8 cellular contexts compared by ENCODE assay signal in the genomic region with DNA sequence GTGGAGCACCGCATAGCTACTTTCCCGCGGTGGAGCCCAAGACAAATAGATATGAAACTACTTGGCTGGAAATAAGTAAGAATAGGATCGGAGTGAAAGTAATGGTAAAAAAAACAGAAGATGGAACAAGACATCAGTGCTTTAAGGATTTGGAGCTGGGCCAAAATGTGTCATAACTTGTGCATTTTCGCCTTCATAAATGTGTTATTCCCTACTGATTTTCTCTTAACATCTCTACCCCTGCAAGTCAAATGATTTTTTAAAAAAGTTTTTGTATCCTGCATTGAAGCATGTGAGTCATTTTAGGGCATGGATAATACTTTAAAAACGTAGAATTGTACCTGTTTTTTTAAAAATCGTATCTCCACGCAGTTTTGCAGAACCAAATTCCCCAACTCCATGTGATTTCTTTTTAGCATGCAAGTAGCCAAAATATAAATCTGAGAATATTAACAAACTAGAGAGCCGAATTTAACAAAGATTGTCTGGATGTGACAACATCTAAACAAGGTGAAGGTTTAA. TPM values are rescaled to one million over a fixed set of nuclear protein-coding genes. Genes with fewer than 3 reads are reported as not detected.
A peak's percentile ranks its signal among the peaks of the same experiment; 100 is the strongest.
DNase-seq lines count a peak whose midpoint lies in the region; ATAC-seq and TF ChIP-seq lines count a peak whose summit lies in the region.

No MANE protein-coding gene starts in this region.

- peak overlapping the region; percentile 45 for H3K27ac ChIP-seq in neural cell (ENCODE audit: low read length)

- H3K27me3 ChIP-seq in NT2/D1 (ENCODE audit: insufficient read depth, insufficient read length) = peaks cover 12% of the 10 kb centered on the region
- no peaks in the 10 kb centered on the region for H3K27me3 ChIP-seq in neural cell (ENCODE audit: insufficient read depth, low read depth, low read length)

- H3K79me2 ChIP-seq in neural cell (replicated peaks; ENCODE audit: insufficient read depth, low read length) = no peaks in the 10 kb centered on the region

- no peak for DNase-seq in NT2/D1 (ENCODE audit: low read depth, low spot score)
- peak in 1 of 3 experiments; percentile 2 for DNase-seq in effector memory CD8-positive, alpha-beta T cell
- DNase-seq in COR-L47 (lab: John Stamatoyannopoulos, UW) = no peak
- no peak for DNase-seq in mesenteric fat pad (ENCODE audit: low spot score)

- peak overlapping the region; percentile 58 for H2AFZ ChIP-seq in neural cell (ENCODE audit: low read depth, low read length)

- no peaks in the 10 kb centered on the region for H3K36me3 Mint-ChIP-seq in effector memory CD8-positive, alpha-beta T cell (ENCODE audit: insufficient read depth)

- no peak for TF ChIP-seq CTCF in neural cell (IDR thresholded peaks at IDR 0.05; ENCODE audit: poor library complexity, severe bottlenecking)

- H4K20me1 ChIP-seq in neural cell (ENCODE audit: insufficient read depth) = no peaks in the 10 kb centered on the region

- H3K4me1 ChIP-seq in ES-I3 (ENCODE audit: insufficient read depth, low read length) (no peaks in the 10 kb centered on the region), NT2/D1 (ENCODE audit: insufficient read depth, insufficient read length) (no peaks in the 10 kb centered on the region)

- no peak for TF ChIP-seq EP300 in neural cell (conservative IDR thresholded peaks at IDR 0.05; ENCODE audit: poor library complexity, severe bottlenecking)

- H3K4me2 ChIP-seq in neural cell (ENCODE audit: low read length) = peak overlapping the region; percentile 90

- H3K27me3 Mint-ChIP-seq in effector memory CD8-positive, alpha-beta T cell = no peaks in the 10 kb centered on the region

- H3K9ac ChIP-seq in ES-I3 (ENCODE audit: low read depth, low read length) (peak overlapping the region; percentile 60), NT2/D1 (ENCODE audit: insufficient read length, low read depth) (peak overlapping the region; percentile 74), neural cell (ENCODE audit: low read length) (peak overlapping the region; percentile 70)

- peak overlapping the region; percentile 33 for H3K4me3 ChIP-seq in NT2/D1 (ENCODE audit: insufficient read length, low read depth)
- H3K4me3 ChIP-seq in neural cell (ENCODE audit: low read length) = peak overlapping the region; percentile 85

- peaks cover 2% of the 10 kb centered on the region for H3K9me3 ChIP-seq in ES-I3 (ENCODE audit: control insufficient read depth, insufficient read depth, low read length)
- H3K9me3 ChIP-seq in NT2/D1 (ENCODE audit: insufficient read depth, low read length) = peaks cover 15% of the 10 kb centered on the region; the same call in 1 of the 2 replicates
- peaks cover 3% of the 10 kb centered on the region for H3K9me3 ChIP-seq in neural cell (ENCODE audit: low read length)

- H3K9me2 ChIP-seq in neural cell (ENCODE audit: insufficient read depth, low read length) = no peaks in the 10 kb centered on the region

- H3K27ac Mint-ChIP-seq in effector memory CD8-positive, alpha-beta T cell = peak overlapping the region; percentile 83 to 84

- H3K4me1 Mint-ChIP-seq in effector memory CD8-positive, alpha-beta T cell (ENCODE audit: low read depth in 2 of 2) = peaks cover 18 to 23% of the 10 kb centered on the region in 2 donors

- peak overlapping the region; percentile 88 to 92 for H3K4me3 Mint-ChIP-seq in effector memory CD8-positive, alpha-beta T cell

- H3F3A ChIP-seq in neural cell (ENCODE audit: insufficient read depth, low read length, poor library complexity, severe bottlenecking) = no peaks in the 10 kb centered on the region

- peaks cover 0 to 2% of the 10 kb centered on the region in 2 donors for H3K9me3 Mint-ChIP-seq in effector memory CD8-positive, alpha-beta T cell

- no peak for ATAC-seq in effector memory CD8-positive, alpha-beta T cell (replicated peaks)
- no peak for ATAC-seq in HG02852 (IDR thresholded peaks at IDR 0.05; ENCODE audit: unreplicated experiment)
- no peak for ATAC-seq in HG03097 (IDR thresholded peaks at IDR 0.05; ENCODE audit: low FRiP score, unreplicated experiment)

- no peak for TF ChIP-seq RAD21 in neural cell (conservative IDR thresholded peaks at IDR 0.05)

- H3K36me3 ChIP-seq in ES-I3 (ENCODE audit: insufficient read depth, low read length) (no peaks in the 10 kb centered on the region), NT2/D1 (ENCODE audit: insufficient read depth, insufficient read length, low read length) (no peaks in the 10 kb centered on the region), neural cell (ENCODE audit: insufficient read depth, low read length) (no peaks in the 10 kb centered on the region)

TF ChIP-seq in neural cell, 6 proteins besides CTCF, POLR2A, EP300 and RAD21:
- TF ChIP-seq TAF1 (IDR thresholded peaks at IDR 0.05; ENCODE audit: low read depth) = no peak
- TF ChIP-seq POLR2AphosphoS5 (IDR thresholded peaks at IDR 0.05) = no peak
- TF ChIP-seq, protein P1, sequence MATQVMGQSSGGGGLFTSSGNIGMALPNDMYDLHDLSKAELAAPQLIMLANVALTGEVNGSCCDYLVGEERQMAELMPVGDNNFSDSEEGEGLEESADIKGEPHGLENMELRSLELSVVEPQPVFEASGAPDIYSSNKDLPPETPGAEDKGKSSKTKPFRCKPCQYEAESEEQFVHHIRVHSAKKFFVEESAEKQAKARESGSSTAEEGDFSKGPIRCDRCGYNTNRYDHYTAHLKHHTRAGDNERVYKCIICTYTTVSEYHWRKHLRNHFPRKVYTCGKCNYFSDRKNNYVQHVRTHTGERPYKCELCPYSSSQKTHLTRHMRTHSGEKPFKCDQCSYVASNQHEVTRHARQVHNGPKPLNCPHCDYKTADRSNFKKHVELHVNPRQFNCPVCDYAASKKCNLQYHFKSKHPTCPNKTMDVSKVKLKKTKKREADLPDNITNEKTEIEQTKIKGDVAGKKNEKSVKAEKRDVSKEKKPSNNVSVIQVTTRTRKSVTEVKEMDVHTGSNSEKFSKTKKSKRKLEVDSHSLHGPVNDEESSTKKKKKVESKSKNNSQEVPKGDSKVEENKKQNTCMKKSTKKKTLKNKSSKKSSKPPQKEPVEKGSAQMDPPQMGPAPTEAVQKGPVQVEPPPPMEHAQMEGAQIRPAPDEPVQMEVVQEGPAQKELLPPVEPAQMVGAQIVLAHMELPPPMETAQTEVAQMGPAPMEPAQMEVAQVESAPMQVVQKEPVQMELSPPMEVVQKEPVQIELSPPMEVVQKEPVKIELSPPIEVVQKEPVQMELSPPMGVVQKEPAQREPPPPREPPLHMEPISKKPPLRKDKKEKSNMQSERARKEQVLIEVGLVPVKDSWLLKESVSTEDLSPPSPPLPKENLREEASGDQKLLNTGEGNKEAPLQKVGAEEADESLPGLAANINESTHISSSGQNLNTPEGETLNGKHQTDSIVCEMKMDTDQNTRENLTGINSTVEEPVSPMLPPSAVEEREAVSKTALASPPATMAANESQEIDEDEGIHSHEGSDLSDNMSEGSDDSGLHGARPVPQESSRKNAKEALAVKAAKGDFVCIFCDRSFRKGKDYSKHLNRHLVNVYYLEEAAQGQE (IDR thresholded peaks at IDR 0.05; ENCODE audit: borderline replicate concordance) = no peak
- no peak for TF ChIP-seq EZH2 (IDR thresholded peaks at IDR 0.05; ENCODE audit: borderline replicate concordance, insufficient read depth, low read length, poor library complexity, severe bottlenecking)
- no peak for TF ChIP-seq MXI1 (conservative IDR thresholded peaks at IDR 0.05; ENCODE audit: poor library complexity, severe bottlenecking)
- no peak for TF ChIP-seq SMC3 (conservative IDR thresholded peaks at IDR 0.05; ENCODE audit: poor library complexity)

RNA-seq across cellular contexts. Expression of a gene that starts 0.9 kb away (rescaled TPM):
- 41.9 and 47.5 TPM in 2 replicates for polyA plus RNA-seq in neural cell
- polyA minus RNA-seq in neural cell = 56.5 and 61.8 TPM in 2 replicates
- total RNA-seq in mesenteric fat pad = 4.8 TPM
